1 cellular context compared by ENCODE assay signal in the genomic region with DNA sequence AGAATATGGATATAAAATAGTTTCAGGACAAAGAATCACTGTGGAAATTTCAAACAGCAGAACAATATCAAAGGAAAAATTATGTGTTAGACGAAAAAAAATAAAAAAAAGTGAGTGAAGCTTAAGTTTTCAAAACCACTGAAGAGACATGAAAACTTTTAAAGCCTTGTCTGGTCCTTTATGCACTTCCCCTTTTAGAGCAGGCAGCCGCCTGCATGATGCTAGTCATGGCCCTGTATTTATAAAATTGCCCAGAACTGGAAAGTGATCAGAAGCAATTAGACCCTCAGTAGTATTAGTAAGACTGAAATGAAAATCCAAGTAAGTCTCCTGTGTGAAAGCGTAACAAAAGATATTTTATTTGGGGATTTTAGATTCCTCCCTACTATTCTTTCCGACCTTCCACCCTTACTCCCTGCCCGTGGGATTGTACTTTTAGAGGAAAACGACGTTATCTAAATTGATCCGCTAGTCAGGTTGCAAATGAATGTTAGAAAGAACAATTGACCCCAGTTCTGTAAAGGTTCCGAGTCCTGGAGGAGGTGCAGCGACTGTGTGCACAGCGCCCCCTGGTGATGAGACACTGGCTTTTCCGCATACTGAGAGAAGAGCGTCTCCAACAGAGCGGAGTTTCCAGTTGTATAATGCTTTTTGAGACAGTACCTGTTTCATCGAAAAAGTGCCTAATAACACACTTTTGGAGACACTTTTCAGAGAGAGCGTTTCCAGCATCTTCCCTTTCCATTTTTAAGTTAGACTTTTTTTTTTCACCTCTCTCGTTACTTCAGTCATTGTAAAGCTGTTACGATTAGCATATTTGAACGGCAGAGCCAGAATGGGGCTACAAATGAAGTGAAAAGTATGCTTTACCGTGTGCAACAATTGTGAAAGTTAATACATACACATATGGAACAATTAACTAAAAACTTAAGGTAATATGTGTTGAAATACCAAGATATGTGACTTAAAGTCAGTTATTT.
TF ChIP-seq lines count a peak whose summit lies in the region.

No MANE protein-coding gene starts in this region.

TF ChIP-seq in K562, 482 proteins besides CTCF, POLR2A, EP300 and RAD21 (continued from another document):
- TF ChIP-seq CTCFL (IDR thresholded peaks at IDR 0.05; ENCODE audit: borderline replicate concordance, insufficient read depth, low read depth, low read length, poor library complexity, severe bottlenecking) (peak; percentile 43), ZBTB9 (CRISPR knock-in tag; IDR thresholded peaks at IDR 0.05) (no peak), ETS2 (tag; IDR thresholded peaks at IDR 0.05; ENCODE audit: borderline replicate concordance, poor library complexity, severe bottlenecking) (no peak)
